9 cellular contexts compared by ENCODE assay signal in the genomic region with DNA sequence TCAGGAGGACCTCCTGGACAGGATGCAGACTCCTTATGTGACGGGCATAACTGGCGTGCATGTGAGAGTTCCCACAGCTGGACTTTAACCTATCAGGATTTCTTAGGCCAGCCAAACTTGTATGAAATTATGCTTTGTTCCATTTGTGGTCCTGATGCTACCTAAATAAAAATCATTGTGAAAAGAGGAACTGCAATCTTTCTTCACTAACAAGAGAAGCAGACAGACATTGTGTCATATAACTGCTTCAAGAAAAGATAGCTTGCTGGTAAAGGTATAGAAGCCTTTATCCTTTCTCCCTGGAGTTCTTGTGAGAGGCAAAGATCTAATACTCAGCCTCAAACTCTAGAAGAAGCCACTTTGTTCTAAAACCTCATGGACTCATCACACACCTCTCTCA.
"Had no signal": no experiment of that assay in that cellular context is flagged by ENCODE, and none has a peak within 500 bp of the region (broad histone marks: within the 10 kb centered on the region; RNA-seq: fewer than 3 reads in every experiment).

No MANE protein-coding gene starts in this region.

- H3K4me2 ChIP-seq: GM23338, KMS-11 had no signal

- DNase-seq: H9, HCEC 1CT, IMR-90, KBM-7 had no signal

- FAIRE-seq: H1, H54, HTR-8/SVneo had no signal

- H2AFZ ChIP-seq: GM23338 had no signal

- H3K9ac ChIP-seq: KMS-11 had no signal

- H3K27ac ChIP-seq: KMS-11 had no signal

- ATAC-seq: GM23338 had no signal

- H3K4me3 ChIP-seq: GM23338 had no signal
